Comparison of ENCODE assay signal across 28 cellular contexts in the genomic region with DNA sequence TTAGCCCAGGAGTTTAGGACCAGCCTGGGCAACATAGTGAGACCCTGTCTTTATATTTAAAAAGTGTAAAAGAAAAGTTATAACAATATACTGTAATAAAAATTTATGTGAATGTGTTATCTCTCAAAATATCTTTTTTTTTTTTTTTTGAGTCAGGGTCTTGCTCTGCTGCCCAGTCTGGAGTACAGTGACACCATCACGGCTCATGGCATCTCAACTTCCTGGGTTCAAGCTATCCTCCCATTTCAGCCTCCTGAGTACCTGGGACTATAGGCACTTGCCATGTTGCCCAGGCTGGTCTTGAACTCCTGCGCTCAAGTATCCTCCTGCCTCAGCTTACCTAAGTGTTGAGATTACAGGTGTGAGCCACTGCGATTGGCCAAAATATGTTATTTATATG. TPM values are rescaled to one million over a fixed set of nuclear protein-coding genes. Genes with fewer than 3 reads are reported as not detected.
DNase-seq lines count a peak whose midpoint lies in the region; ATAC-seq and TF ChIP-seq lines count a peak whose summit lies in the region.
"Had no signal": no experiment of that assay in that cellular context is flagged by ENCODE, and none has a peak within 500 bp of the region (broad histone marks: within the 10 kb centered on the region; RNA-seq: fewer than 3 reads in every experiment).

No MANE protein-coding gene starts in this region.

- TF ChIP-seq CTCF in WTC11 (IDR thresholded peaks at IDR 0.05) (no peak), GM13976 (IDR thresholded peaks at IDR 0.05; ENCODE audit: borderline replicate concordance, control extremely low read depth, extremely low read depth, insufficient read depth, missing control alignments) (no peak), GM13977 (IDR thresholded peaks at IDR 0.05; ENCODE audit: extremely low read depth, insufficient read depth, missing control alignments) (no peak)

- H3K9me3 Mint-ChIP-seq in stimulated activated naive CD8-positive, alpha-beta T cell treated with anti-CD3 and anti-CD28 coated beads, Interleukin-15, Interleukin-2, amounts not matched to agents 100 ng/mL and 50 ng/mL, for 24 hours = no peaks in the 10 kb centered on the region
- no peaks in the 10 kb centered on the region for H3K9me3 Mint-ChIP-seq in WTC11
- no peaks in the 10 kb centered on the region for H3K9me3 Mint-ChIP-seq in memory B cell
- H3K9me3 Mint-ChIP-seq: activated CD4-positive, alpha-beta memory T cell treated with anti-CD3 and anti-CD28 coated beads, Interleukin-2, amount 10 ng/mL, durations not matched to agents 7 days and 5 days; natural killer cell had no signal

- peak overlapping the region; percentile 81 for H3K27ac Mint-ChIP-seq in stimulated activated naive CD8-positive, alpha-beta T cell treated with anti-CD3 and anti-CD28 coated beads, Interleukin-15, Interleukin-2, amounts not matched to agents 100 ng/mL and 50 ng/mL, for 24 hours
- H3K27ac Mint-ChIP-seq in WTC11 = no peak overlapping the region; the same call in 1 of the 2 replicates
- H3K27ac Mint-ChIP-seq in memory B cell = peak overlapping the region; percentile 94
- H3K27ac Mint-ChIP-seq: activated CD4-positive, alpha-beta memory T cell treated with anti-CD3 and anti-CD28 coated beads, Interleukin-2, amount 10 ng/mL, durations not matched to agents 7 days and 5 days had no signal

- in situ Hi-C loops in GM13976 (cut with MboI; ENCODE audit: low sequenced_read_pairs, unreplicated experiment) = no loop called here
- in situ Hi-C loops in GM13977 (cut with MboI; ENCODE audit: low pct_unique_long_range_greater_than_20kb, low sequenced_read_pairs, unreplicated experiment) = no loop called here

- no peak overlapping the region for H3K4me3 Mint-ChIP-seq in stimulated activated naive CD8-positive, alpha-beta T cell treated with anti-CD3 and anti-CD28 coated beads, Interleukin-15, Interleukin-2, amounts not matched to agents 100 ng/mL and 50 ng/mL, for 24 hours
- H3K4me3 Mint-ChIP-seq in WTC11 = no peak overlapping the region
- H3K4me3 Mint-ChIP-seq in memory B cell = no peak overlapping the region
- H3K4me3 Mint-ChIP-seq: activated CD4-positive, alpha-beta memory T cell treated with anti-CD3 and anti-CD28 coated beads, Interleukin-2, amount 10 ng/mL, durations not matched to agents 7 days and 5 days; natural killer cell had no signal

- CTCF ChIA-PET in WTC11 (lab: Charles Lee) = interaction anchor here (1.5 to 2.9 kb wide), 2 partner anchors 12 to 78 kb away, joined by 3 to 20 read pairs; no protein-coding TSS in a partner anchor

- peaks cover 74% of the 10 kb centered on the region for H3K4me1 Mint-ChIP-seq in stimulated activated naive CD8-positive, alpha-beta T cell treated with anti-CD3 and anti-CD28 coated beads, Interleukin-15, Interleukin-2, amounts not matched to agents 100 ng/mL and 50 ng/mL, for 24 hours (ENCODE audit: low read depth)
- H3K4me1 Mint-ChIP-seq in WTC11 (peaks cover 30% of the 10 kb centered on the region), memory B cell (peaks cover 32% of the 10 kb centered on the region)

- peaks cover 23% of the 10 kb centered on the region for H3K36me3 Mint-ChIP-seq in stimulated activated naive CD8-positive, alpha-beta T cell treated with anti-CD3 and anti-CD28 coated beads, Interleukin-15, Interleukin-2, amounts not matched to agents 100 ng/mL and 50 ng/mL, for 24 hours (ENCODE audit: low read depth)
- H3K36me3 Mint-ChIP-seq in WTC11 (no peaks in the 10 kb centered on the region), memory B cell (peaks cover 5% of the 10 kb centered on the region)
- H3K36me3 Mint-ChIP-seq: natural killer cell had no signal

- no peak for DNase-seq in stimulated activated naive CD8-positive, alpha-beta T cell treated with anti-CD3 and anti-CD28 coated beads, Interleukin-15, Interleukin-2, amounts not matched to agents 100 U/mL and 50 U/mL, for 24 hours
- DNase-seq in WTC11 (ENCODE audit: low spot score) = no peak
- DNase-seq in memory B cell (ENCODE audit: low spot score in 2 of 2) = no peak
- no peak for DNase-seq in amygdala (lab: John Stamatoyannopoulos, UW)
- DNase-seq in GM13976 (ENCODE audit: low spot score) = no peak
- no peak for DNase-seq in RPMI8226
- DNase-seq in GM13977 (ENCODE audit: low spot score) = no peak
- DNase-seq: activated CD4-positive, alpha-beta memory T cell treated with anti-CD3 and anti-CD28 coated beads, Interleukin-2, amount 10 ng/mL, durations not matched to agents 7 days and 5 days; activated effector memory CD4-positive, alpha-beta T cell treated with anti-CD3 and anti-CD28 coated beads, Interleukin-2, amount 50 U/mL, for 16 hours; adrenal gland; brain microvascular endothelial cell; C1 segment of cervical spinal cord; DMS79 treated with DMSO at 0.1 percent for 48 hours; foreskin melanocyte; GF-D8; KBM-7; kidney glomerular epithelial cell; MG63; midbrain; natural killer cell; NCI-H1105; NCI-H187; NCI-H2171 treated with DMSO at 0.1 percent for 48 hours; NCI-H510A; psoas muscle; stimulated activated CD4-positive, alpha-beta T cell treated with anti-CD3 and anti-CD28 coated beads, Interleukin-4, amount 100 ng/mL, for 1 hour; transverse colon had no signal

- POLR2A ChIA-PET in WTC11 (lab: Charles Lee) = no interaction called here

- no peaks in the 10 kb centered on the region for H3K27me3 Mint-ChIP-seq in stimulated activated naive CD8-positive, alpha-beta T cell treated with anti-CD3 and anti-CD28 coated beads, Interleukin-15, Interleukin-2, amounts not matched to agents 100 ng/mL and 50 ng/mL, for 24 hours
- H3K27me3 Mint-ChIP-seq in WTC11 (ENCODE audit: low read depth) (no peaks in the 10 kb centered on the region), memory B cell (no peaks in the 10 kb centered on the region)
- H3K27me3 Mint-ChIP-seq: activated CD4-positive, alpha-beta memory T cell treated with anti-CD3 and anti-CD28 coated beads, Interleukin-2, amount 10 ng/mL, durations not matched to agents 7 days and 5 days had no signal

- no peak for ATAC-seq in stimulated activated naive CD8-positive, alpha-beta T cell treated with anti-CD3 and anti-CD28 coated beads, Interleukin-15, Interleukin-2, amounts not matched to agents 100 U/mL and 50 U/mL, for 24 hours
- ATAC-seq in WTC11 (no peak), memory B cell (ENCODE audit: low read depth) (no peak)
- ATAC-seq: psoas muscle had no signal

TF ChIP-seq in WTC11, 78 proteins besides CTCF, POLR2A, EP300 and RAD21:
- TF ChIP-seq ZNF121 (CRISPR knock-in tag; IDR thresholded peaks at IDR 0.05) = 0 out of 2 replicates have a peak, but pooled peaks have one; percentile 52
- no peak for TF ChIP-seq ZNF396 (CRISPR knock-in tag; IDR thresholded peaks at IDR 0.05; ENCODE audit: borderline replicate concordance)
- no peak for TF ChIP-seq CBFB (CRISPR knock-in tag; IDR thresholded peaks at IDR 0.05; ENCODE audit: low read depth)
- TF ChIP-seq SP1 (CRISPR knock-in tag; conservative IDR thresholded peaks at IDR 0.05) = no peak

RNA-seq across cellular contexts. Expression of a gene that starts 45.5 kb away (rescaled TPM):
- 22.6 to 27.7 TPM (median 23.0 TPM) in 3 replicates for total RNA-seq in WTC11 (2021)
